Comparison of ENCODE assay signal across 22 cellular contexts in genomic region chr7:55054758-55055157, GRCh38. TPM values are rescaled to one million over a fixed set of nuclear protein-coding genes. Genes with fewer than 3 reads are reported as not detected.
DNase-seq lines count a peak whose midpoint lies in the region; ATAC-seq and TF ChIP-seq lines count a peak whose summit lies in the region.
"Had no signal": no experiment of that assay in that cellular context is flagged by ENCODE, and none has a peak within 500 bp of the region (broad histone marks: within the 10 kb centered on the region; RNA-seq: fewer than 3 reads in every experiment).

No MANE protein-coding gene starts in this region.

- H3K4me3 ChIP-seq in AG04450 (ENCODE audit: low read depth, low read length) (no peak overlapping the region), brain microvascular endothelial cell (ENCODE audit: low read depth, low read length) (no peak overlapping the region), lower lobe of right lung (no peak overlapping the region), stomach (no peak overlapping the region), left ventricle myocardium inferior (no peak overlapping the region), heart left ventricle (no peak overlapping the region)
- H3K4me3 ChIP-seq: GM12878, spleen had no signal

- no peak for TF ChIP-seq EP300 in stomach (IDR thresholded peaks at IDR 0.05)

- H3K27ac ChIP-seq in AG04450 (ENCODE audit: low read depth, low read length) (peak overlapping the region; percentile 53), brain microvascular endothelial cell (peak overlapping the region; percentile 94), lower lobe of right lung (no peak overlapping the region), stomach (peak overlapping the region in 3 of 5 donors; percentile 45 to 61 (median 56)), left ventricle myocardium inferior (replicated peaks) (no peak overlapping the region), heart left ventricle (peak overlapping the region in 2 of 12 donors; percentile 66 to 81)
- H3K27ac ChIP-seq: spleen, WERI-Rb-1 had no signal

- no peak for TF ChIP-seq POLR2A in stomach (IDR thresholded peaks at IDR 0.05)
- TF ChIP-seq POLR2A in heart left ventricle (IDR thresholded peaks at IDR 0.05), result no peak

- H3K4me1 ChIP-seq in lower lobe of right lung (peaks cover 29% of the 10 kb centered on the region), stomach (peaks cover 0 to 34% (median 15%) of the 10 kb centered on the region in 4 donors), left ventricle myocardium inferior (peaks cover 45% of the 10 kb centered on the region), heart left ventricle (peaks cover 0 to 58% (median 14%) of the 10 kb centered on the region in 12 donors)

- H3K36me3 ChIP-seq in brain microvascular endothelial cell (replicated peaks), result no peaks in the 10 kb centered on the region
- no peaks in the 10 kb centered on the region for H3K36me3 ChIP-seq in lower lobe of right lung
- H3K36me3 ChIP-seq in stomach, result no peaks in the 10 kb centered on the region
- no peaks in the 10 kb centered on the region for H3K36me3 ChIP-seq in left ventricle myocardium inferior
- no peaks in the 10 kb centered on the region for H3K36me3 ChIP-seq in heart left ventricle
- H3K36me3 ChIP-seq: spleen, WERI-Rb-1 had no signal

- H3K27me3 ChIP-seq in AG04450 (ENCODE audit: control insufficient read depth, insufficient read depth, low read length) (no peaks in the 10 kb centered on the region), brain microvascular endothelial cell (replicated peaks) (no peaks in the 10 kb centered on the region), lower lobe of right lung (ENCODE audit: low read depth) (no peaks in the 10 kb centered on the region), stomach (no peaks in the 10 kb centered on the region), left ventricle myocardium inferior (ENCODE audit: low read depth) (no peaks in the 10 kb centered on the region), heart left ventricle (no peaks in the 10 kb centered on the region)
- H3K27me3 ChIP-seq: spleen had no signal

- POLR2A ChIA-PET in AG04450 (lab: Yijun Ruan, JAX), result no interaction called here

- intact Hi-C loops in lower lobe of right lung (cut with DNase I), result no loop called here
- intact Hi-C loops in stomach (cut with DNase I; ENCODE audit: low total_unique reads), result no loop called here
- intact Hi-C loops in left ventricle myocardium inferior (cut with micrococcal nuclease), result no loop called here
- intact Hi-C loops in heart left ventricle (cut with DNase I), result loop anchor here in 1 of 10 donors (5.0 kb wide), 1 partner anchor 32 kb away; no protein-coding TSS in a partner anchor

- CTCF ChIA-PET in AG04450 (lab: Charles Lee), result no interaction called here

- 89 to 94% (median 93%) methylated on average over 9 of the region's 9 CpGs for WGBS in stomach, 5 donors
- WGBS in heart left ventricle, 4 donors, result 86 to 97% (median 94%) methylated on average over 9 of the region's 9 CpGs

- TF ChIP-seq CTCF in AG04450 (IDR thresholded peaks at IDR 0.05; ENCODE audit: low read depth, low read length) (no peak), brain microvascular endothelial cell (IDR thresholded peaks at IDR 0.05; ENCODE audit: low read depth, low read length, missing control alignments) (no peak), lower lobe of right lung (IDR thresholded peaks at IDR 0.05) (no peak), stomach (IDR thresholded peaks at IDR 0.05) (no peak), left ventricle myocardium inferior (IDR thresholded peaks at IDR 0.05; ENCODE audit: borderline replicate concordance) (no peak), heart left ventricle (IDR thresholded peaks at IDR 0.05) (no peak)

- in situ Hi-C loops in brain microvascular endothelial cell (cut with HindIII; ENCODE audit: low pct_ligation_motif_present, low sequenced_read_pairs), result no loop called here

- DNase-seq in AG04450 (ENCODE audit: low read depth, low spot score) (no peak), brain microvascular endothelial cell (no peak), lower lobe of right lung (no peak), stomach (no peak), left ventricle myocardium inferior (no peak), heart left ventricle (no peak)
- no peak for DNase-seq in activated naive CD4-positive, alpha-beta T cell treated with Interleukin-2 at 50 U/mL for 16 hours
- DNase-seq: ACHN; activated CD8-positive, alpha-beta memory T cell treated with anti-CD3 and anti-CD28 coated beads, Interleukin-2, amount 50 U/mL, for 48 hours; activated effector memory CD4-positive, alpha-beta T cell treated with anti-CD3 and anti-CD28 coated beads, Interleukin-2, amount 50 U/mL, for 16 hours; CD4-positive, CD25-positive, alpha-beta regulatory T cell; central memory CD4-positive, alpha-beta T cell; effector CD4-positive, alpha-beta T cell; hippocampal formation; NCI-H69; spleen; stimulated activated CD8-positive, alpha-beta memory T cell treated with anti-CD3 and anti-CD28 coated beads, Interleukin-4, amount 100 ng/mL, for 48 hours; T-helper 17 cell; WERI-Rb-1 had no signal

- H3K9me3 ChIP-seq in AG04450 (ENCODE audit: control insufficient read depth, insufficient read depth, low read length), result peaks cover 4% of the 10 kb centered on the region; the same call in 1 of the 2 replicates
- no peaks in the 10 kb centered on the region for H3K9me3 ChIP-seq in lower lobe of right lung
- no peaks in the 10 kb centered on the region for H3K9me3 ChIP-seq in stomach
- no peaks in the 10 kb centered on the region for H3K9me3 ChIP-seq in left ventricle myocardium inferior (replicated peaks)
- no peaks in the 10 kb centered on the region for H3K9me3 ChIP-seq in heart left ventricle
- H3K9me3 ChIP-seq: spleen had no signal

- ATAC-seq in lower lobe of right lung, result peak; percentile 54 to 57
- ATAC-seq in GM21576 (IDR thresholded peaks at IDR 0.05; ENCODE audit: unreplicated experiment), result no peak
- ATAC-seq in heart left ventricle, result no peak
- ATAC-seq: GM12878, T-helper 17 cell had no signal

RNA-seq across cellular contexts. Expression of gene EGFR, which starts 35.9 kb away (rescaled TPM):
- polyA plus RNA-seq in AG04450 (2011; rRNA removed), result 59.0 and 62.6 TPM in 2 replicates
- polyA minus RNA-seq in AG04450 (2011; rRNA and poly(A)+ RNA removed), result 153 and 159 TPM in 2 replicates
- 62.7 TPM for total RNA-seq in lower lobe of right lung
- total RNA-seq in stomach, result 10 to 100 TPM; 31.7 to 43.4 (median 35.2) TPM
- 10 to 100 TPM in 1 of 3 donors, 1 to 10 TPM in 2; 3.4 to 10.9 (median 3.5) TPM for polyA plus RNA-seq in stomach
- total RNA-seq in left ventricle myocardium inferior, result 6.1 TPM
- 10 to 100 TPM in 3 of 9 donors, 1 to 10 TPM in 6; 4.6 to 29.6 (median 8.7) TPM for total RNA-seq in heart left ventricle
- 1 to 10 TPM; 2.3 to 2.8 TPM for polyA plus RNA-seq in heart left ventricle
- total RNA-seq: CD4-positive, CD25-positive, alpha-beta regulatory T cell; natural killer cell treated with Interleukin-12 subunit alpha and Interleukin-12 subunit beta and Interleukin-15 and Interleukin-18, amount 100 ng/mL, for 72 hours; T-helper 17 cell had no signal
- polyA plus RNA-seq: CD4-positive, CD25-positive, alpha-beta regulatory T cell had no signal

Comparison
In these comparisons a context has a peak if more than half of its experiments do, and no peak if none do; other contexts are left out.
1. H3K27ac ChIP-seq: peak in AG04450 (single experiment), brain microvascular endothelial cell (single experiment) and stomach (3 of 5); none in lower lobe of right lung (single experiment) and left ventricle myocardium inferior (single experiment).
2. ATAC-seq: peak in lower lobe of right lung (2 of 2); none in GM21576 (single experiment) and heart left ventricle (0 of 4).